Comparison of ENCODE assay signal across 10 cellular contexts in the genomic region with DNA sequence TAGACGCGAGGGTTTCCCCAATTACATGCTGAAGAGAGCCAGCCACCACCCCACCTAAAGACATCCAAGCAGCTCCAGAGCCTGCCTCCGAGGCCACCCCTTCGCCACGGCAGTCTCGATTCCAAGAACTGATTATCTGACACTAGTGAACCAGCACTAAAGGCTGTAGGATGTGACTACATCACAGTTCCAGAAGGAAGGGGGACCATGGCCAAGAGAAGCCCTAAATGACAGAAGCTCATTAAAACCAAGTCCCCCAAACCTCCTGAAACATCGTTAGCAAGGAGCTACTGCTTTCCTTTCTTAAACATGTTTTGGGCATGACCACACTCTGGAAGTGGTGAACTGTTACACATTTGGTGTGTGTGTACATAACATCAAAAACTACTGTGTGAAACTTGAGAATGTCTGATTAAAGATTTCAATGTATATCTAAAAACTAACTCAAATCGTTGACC.
A peak's percentile ranks its signal among the peaks of the same experiment; 100 is the strongest.
DNase-seq lines count a peak whose midpoint lies in the region; ATAC-seq, FAIRE-seq and TF ChIP-seq lines count a peak whose summit lies in the region.
"Had no signal": no experiment of that assay in that cellular context is flagged by ENCODE, and none has a peak within 500 bp of the region (broad histone marks: within the 10 kb centered on the region; RNA-seq: fewer than 3 reads in every experiment).

No MANE protein-coding gene starts in this region.

- no TSS peak for BruUV-seq in HepG2 (replicated peaks; lab: Mats Ljungman, UMichigan)

- POLR2A ChIA-PET in HepG2 (lab: Yijun Ruan, JAX), result interaction anchor here (1.3 kb wide), 1 partner anchor 90 kb away, joined by 3 read pairs; no protein-coding TSS in a partner anchor

- FAIRE-seq in HepG2 (lab: Jason Lieb, UNC), result no peak

- H3K36me3 ChIP-seq in HepG2 (replicated peaks in 1 of 2; ENCODE audit: control insufficient read depth in 1 of 2, insufficient read depth in 2 of 2, low read length in 2 of 2) (peaks cover 17 to 49% of the 10 kb centered on the region in 2 experiments; a peak in 4 of 5 replicates), right lobe of liver (peaks cover 0 to 50% (median 13%) of the 10 kb centered on the region in 4 donors), aorta (ENCODE audit: control insufficient read depth in 1 of 2, insufficient read depth in 2 of 2, low read length in 1 of 2) (peaks cover 0 to 5% of the 10 kb centered on the region in 2 donors)

- no peak overlapping the region for H3K4me2 ChIP-seq in HepG2 (ENCODE audit: low read depth, low read length)

- peaks cover 67% of the 10 kb centered on the region for H3K36me3 Mint-ChIP-seq in activated naive CD8-positive, alpha-beta T cell treated with anti-CD3 and anti-CD28 coated beads, Interleukin-2, amount 50 U/mL, for 24 hours (ENCODE audit: low read depth)

- H3K4me1 ChIP-seq in HepG2 (ENCODE audit: insufficient read depth, low read length), result no peaks in the 10 kb centered on the region
- no peaks in the 10 kb centered on the region for H3K4me1 ChIP-seq in right lobe of liver
- H3K4me1 ChIP-seq in aorta (ENCODE audit: control insufficient read depth in 1 of 2, insufficient read depth in 2 of 2, low read length in 2 of 2), result no peaks in the 10 kb centered on the region
- H3K4me1 ChIP-seq: BE2C had no signal

- peaks cover 7% of the 10 kb centered on the region for H3K9me3 Mint-ChIP-seq in activated naive CD8-positive, alpha-beta T cell treated with anti-CD3 and anti-CD28 coated beads, Interleukin-2, amount 50 U/mL, for 24 hours

- H4K20me1 ChIP-seq in HepG2 (ENCODE audit: insufficient read depth, low read length), result no peaks in the 10 kb centered on the region

- H3K27me3 ChIP-seq in HepG2 (ENCODE audit: control insufficient read depth in 1 of 2, insufficient read depth in 2 of 2, low read length in 2 of 2) (no peaks in the 10 kb centered on the region), right lobe of liver (no peaks in the 10 kb centered on the region), aorta (ENCODE audit: control insufficient read depth in 1 of 2, insufficient read depth in 2 of 2, low read length in 1 of 2) (no peaks in the 10 kb centered on the region)
- H3K27me3 ChIP-seq: BE2C had no signal

- peak overlapping the region; percentile 97 for H3K27ac Mint-ChIP-seq in activated naive CD8-positive, alpha-beta T cell treated with anti-CD3 and anti-CD28 coated beads, Interleukin-2, amount 50 U/mL, for 24 hours

- H3K4me3 ChIP-seq in HepG2 (replicated peaks in 1 of 3; ENCODE audit: insufficient read depth in 1 of 3, low read depth in 2 of 3, low read length in 3 of 3) (no peak overlapping the region), right lobe of liver (no peak overlapping the region), aorta (ENCODE audit: low read length in 2 of 2) (no peak overlapping the region)

- peak overlapping the region; percentile 68 for H3K4me3 Mint-ChIP-seq in activated naive CD8-positive, alpha-beta T cell treated with anti-CD3 and anti-CD28 coated beads, Interleukin-2, amount 50 U/mL, for 24 hours

- TF ChIP-seq CTCF in HepG2 (CRISPR knock-in tag; IDR thresholded peaks at IDR 0.05), result no peak
- TF ChIP-seq CTCF in right lobe of liver (IDR thresholded peaks at IDR 0.05), result no peak

- TF ChIP-seq RAD21 in HepG2 (CRISPR knock-in tag; IDR thresholded peaks at IDR 0.05), result no peak

- CTCF ChIA-PET in HepG2 (lab: Yijun Ruan, JAX; ENCODE audit: low intra/inter-chr PET ratio, low total read pairs), result no interaction called here

- ATAC-seq in HepG2 (no peak), right lobe of liver (no peak), HG03354 (IDR thresholded peaks at IDR 0.05; ENCODE audit: poor library complexity, severe bottlenecking, unreplicated experiment) (peak; percentile 31), aorta (ENCODE audit: low FRiP score) (no peak)
- peak; percentile 48 for ATAC-seq in activated naive CD8-positive, alpha-beta T cell treated with anti-CD3 and anti-CD28 coated beads, Interleukin-2, amount 50 U/mL, for 24 hours

- H3K27me3 Mint-ChIP-seq in activated naive CD8-positive, alpha-beta T cell treated with anti-CD3 and anti-CD28 coated beads, Interleukin-2, amount 50 U/mL, for 24 hours, result no peaks in the 10 kb centered on the region

- H3K79me2 ChIP-seq in HepG2 (ENCODE audit: insufficient read depth, low read length), result peaks cover 2% of the 10 kb centered on the region

- H3K4me1 Mint-ChIP-seq in activated naive CD8-positive, alpha-beta T cell treated with anti-CD3 and anti-CD28 coated beads, Interleukin-2, amount 50 U/mL, for 24 hours, result peaks cover 73% of the 10 kb centered on the region

- no peaks in the 10 kb centered on the region for H3K9me3 ChIP-seq in HepG2 (ENCODE audit: low read length)
- no peaks in the 10 kb centered on the region for H3K9me3 ChIP-seq in right lobe of liver
- H3K9me3 ChIP-seq in aorta (ENCODE audit: control insufficient read depth, low read length), result no peaks in the 10 kb centered on the region
- H3K9me3 ChIP-seq: BE2C had no signal

- DNase-seq in HepG2 (ENCODE audit: low spot score) (no peak), right lobe of liver (no peak), HUDEP-2 (lab: John Stamatoyannopoulos, UW; ENCODE audit: unreplicated experiment in 76 of 76) (no peak), NCI-H2081 treated with DMSO at 0.1 percent for 48 hours (lab: John Stamatoyannopoulos, UW) (no peak), aorta (no peak)
- peak; percentile 39 for DNase-seq in activated naive CD8-positive, alpha-beta T cell treated with anti-CD3 and anti-CD28 coated beads, Interleukin-2, amount 50 U/mL, for 24 hours
- DNase-seq: BE2C, NCI-H69 had no signal

- intact Hi-C loops in HepG2 (cut with micrococcal nuclease; ENCODE audit: unreplicated experiment), result no loop called here
- intact Hi-C loops in right lobe of liver (cut with DNase I), result no loop called here
- intact Hi-C loops in aorta (cut with DNase I), result no loop called here

- in situ Hi-C loops in HepG2 (cut with HindIII; ENCODE audit: extremely low pct_ligation_motif_present, low pct_unique_long_range_greater_than_20kb), result no loop called here

- H3K9ac ChIP-seq in HepG2 (ENCODE audit: insufficient read depth, low read depth, low read length), result no peak overlapping the region

- no peak overlapping the region for H3K27ac ChIP-seq in HepG2 (ENCODE audit: extremely low read length, insufficient read depth, low read length)
- H3K27ac ChIP-seq in right lobe of liver, result peak overlapping the region in 1 of 3 donors; percentile 24
- H3K27ac ChIP-seq in temporal lobe (ENCODE audit: low read depth, low read length), result peak overlapping the region; percentile 32
- H3K27ac ChIP-seq in aorta (ENCODE audit: low read depth in 1 of 2, low read length in 2 of 2), result no peak overlapping the region

- TF ChIP-seq POLR2A in HepG2 (IDR thresholded peaks at IDR 0.05; ENCODE audit: insufficient read depth in 1 of 2, low read depth in 2 of 2, low read length in 2 of 2) (no peak), right lobe of liver (IDR thresholded peaks at IDR 0.05) (no peak)

- WGBS in HepG2 (ENCODE audit: low lambda C conversion rate), result 97% methylated on average over 8 of the region's 8 CpGs
- WGBS in right lobe of liver (ENCODE audit: insufficient coverage, low coverage, low lambda C conversion rate, missing lambda C conversion rate), result 73% methylated on average over 8 of the region's 8 CpGs
- WGBS in aorta, 2 donors, result 81 to 85% methylated on average over 8 of the region's 8 CpGs

- TF ChIP-seq EP300 in HepG2 (IDR thresholded peaks at IDR 0.05; ENCODE audit: low read depth in 2 of 2, low read length in 2 of 2), result no peak
- TF ChIP-seq EP300 in HepG2 (CRISPR knock-in tag; IDR thresholded peaks at IDR 0.05; ENCODE audit: borderline replicate concordance), result no peak

- H2AFZ ChIP-seq in HepG2 (ENCODE audit: low read length), result no peak overlapping the region

TF ChIP-seq in HepG2, 621 proteins besides CTCF, POLR2A, EP300 and RAD21:
- TF ChIP-seq RBM22 (optimal IDR thresholded peaks at IDR 0.05; ENCODE audit: low read length), result peak; percentile 98
- TF ChIP-seq, protein P1, sequence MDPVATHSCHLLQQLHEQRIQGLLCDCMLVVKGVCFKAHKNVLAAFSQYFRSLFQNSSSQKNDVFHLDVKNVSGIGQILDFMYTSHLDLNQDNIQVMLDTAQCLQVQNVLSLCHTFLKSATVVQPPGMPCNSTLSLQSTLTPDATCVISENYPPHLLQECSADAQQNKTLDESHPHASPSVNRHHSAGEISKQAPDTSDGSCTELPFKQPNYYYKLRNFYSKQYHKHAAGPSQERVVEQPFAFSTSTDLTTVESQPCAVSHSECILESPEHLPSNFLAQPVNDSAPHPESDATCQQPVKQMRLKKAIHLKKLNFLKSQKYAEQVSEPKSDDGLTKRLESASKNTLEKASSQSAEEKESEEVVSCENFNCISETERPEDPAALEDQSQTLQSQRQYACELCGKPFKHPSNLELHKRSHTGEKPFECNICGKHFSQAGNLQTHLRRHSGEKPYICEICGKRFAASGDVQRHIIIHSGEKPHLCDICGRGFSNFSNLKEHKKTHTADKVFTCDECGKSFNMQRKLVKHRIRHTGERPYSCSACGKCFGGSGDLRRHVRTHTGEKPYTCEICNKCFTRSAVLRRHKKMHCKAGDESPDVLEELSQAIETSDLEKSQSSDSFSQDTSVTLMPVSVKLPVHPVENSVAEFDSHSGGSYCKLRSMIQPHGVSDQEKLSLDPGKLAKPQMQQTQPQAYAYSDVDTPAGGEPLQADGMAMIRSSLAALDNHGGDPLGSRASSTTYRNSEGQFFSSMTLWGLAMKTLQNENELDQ (CRISPR knock-in tag; IDR thresholded peaks at IDR 0.05; ENCODE audit: borderline replicate concordance), result no peak

Comparison
In these comparisons a context has a peak if more than half of its experiments do, and no peak if none do; other contexts are left out.
1. ATAC-seq: peak in HG03354 (single experiment) and activated naive CD8-positive, alpha-beta T cell treated with anti-CD3 and anti-CD28 coated beads, Interleukin-2, amount 50 U/mL, for 24 hours (single experiment); none in HepG2 (single experiment), right lobe of liver (0 of 4) and aorta (single experiment).